Comparison of ENCODE assay signal across 8 cellular contexts in the genomic region with DNA sequence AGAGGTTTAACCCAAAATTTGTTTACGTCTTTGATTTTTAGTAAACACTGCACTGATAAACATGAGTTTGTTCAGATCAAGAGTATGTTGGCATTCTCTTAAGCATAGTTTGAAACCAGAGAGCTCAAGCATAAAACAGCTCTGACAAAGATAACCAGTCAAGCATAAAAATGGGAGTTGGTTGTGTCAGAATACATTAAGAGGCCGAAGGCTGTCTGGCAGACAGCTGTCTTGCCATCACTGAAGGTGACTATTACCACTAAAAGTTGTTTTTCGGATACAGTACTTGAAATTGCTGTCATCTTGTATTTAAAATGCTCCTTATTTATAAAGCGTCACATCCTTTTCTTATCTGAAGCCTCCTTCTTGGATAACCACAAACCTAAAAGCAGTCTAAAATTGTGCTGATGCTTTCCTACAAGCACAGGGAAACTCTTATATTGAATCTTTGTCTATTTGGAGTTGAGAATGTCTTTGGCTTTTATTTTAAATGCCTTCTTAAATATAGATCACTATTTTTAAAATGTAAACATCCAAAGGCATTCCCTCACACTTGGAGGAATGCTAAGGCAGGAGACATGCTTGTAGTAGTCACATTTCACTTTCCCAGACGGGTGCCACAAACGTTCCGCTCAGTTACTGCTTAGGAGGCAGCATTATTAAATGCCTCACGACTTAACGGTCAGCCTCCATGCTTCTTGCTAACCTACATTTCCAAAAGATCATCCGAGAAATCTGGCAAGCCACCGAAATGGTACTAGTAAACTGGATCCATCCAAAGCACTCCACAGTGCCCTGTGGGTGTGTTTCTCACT. TPM values are rescaled to one million over a fixed set of nuclear protein-coding genes. Genes with fewer than 3 reads are reported as not detected.
A peak's percentile ranks its signal among the peaks of the same experiment; 100 is the strongest.
DNase-seq lines count a peak whose midpoint lies in the region; ATAC-seq and TF ChIP-seq lines count a peak whose summit lies in the region.

No MANE protein-coding gene starts in this region.

- H3K4me1 ChIP-seq in effector memory CD4-positive, alpha-beta T cell (ENCODE audit: control insufficient read depth, insufficient read depth, low read length, poor library complexity, severe bottlenecking) = no peaks in the 10 kb centered on the region

- H3K27me3 Mint-ChIP-seq in activated naive CD8-positive, alpha-beta T cell = peaks cover 42% of the 10 kb centered on the region
- H3K27me3 Mint-ChIP-seq in activated naive CD8-positive, alpha-beta T cell treated with anti-CD3 and anti-CD28 coated beads for 36 hours = peaks cover 78% of the 10 kb centered on the region
- H3K27me3 Mint-ChIP-seq in WTC11 (ENCODE audit: low read depth) (peaks cover 54% of the 10 kb centered on the region), immature natural killer cell (ENCODE audit: low read depth in 3 of 3) (peaks cover 14 to 32% (median 14%) of the 10 kb centered on the region in 3 donors)

- CTCF ChIA-PET in WTC11 (lab: Charles Lee) = interaction anchor here (1.1 kb wide), 1 partner anchor 60 kb away, joined by 3 read pairs; no protein-coding TSS in a partner anchor

- H3K36me3 Mint-ChIP-seq in activated naive CD8-positive, alpha-beta T cell = no peaks in the 10 kb centered on the region
- H3K36me3 Mint-ChIP-seq in activated naive CD8-positive, alpha-beta T cell treated with anti-CD3 and anti-CD28 coated beads for 36 hours = no peaks in the 10 kb centered on the region
- H3K36me3 Mint-ChIP-seq in WTC11 (no peaks in the 10 kb centered on the region), immature natural killer cell (no peaks in the 10 kb centered on the region)

- no peak for TF ChIP-seq CTCF in WTC11 (IDR thresholded peaks at IDR 0.05)

- H3K9me3 Mint-ChIP-seq in activated naive CD8-positive, alpha-beta T cell (ENCODE audit: low read depth) = no peaks in the 10 kb centered on the region
- no peaks in the 10 kb centered on the region for H3K9me3 Mint-ChIP-seq in activated naive CD8-positive, alpha-beta T cell treated with anti-CD3 and anti-CD28 coated beads for 36 hours
- H3K9me3 Mint-ChIP-seq in WTC11 (no peaks in the 10 kb centered on the region), immature natural killer cell (no peaks in the 10 kb centered on the region)

- no peak overlapping the region for H3K27ac Mint-ChIP-seq in activated naive CD8-positive, alpha-beta T cell
- no peak overlapping the region for H3K27ac Mint-ChIP-seq in activated naive CD8-positive, alpha-beta T cell treated with anti-CD3 and anti-CD28 coated beads for 36 hours
- H3K27ac Mint-ChIP-seq in WTC11 = no peak overlapping the region
- no peak overlapping the region for H3K27ac Mint-ChIP-seq in immature natural killer cell

- H3K27me3 ChIP-seq in effector memory CD4-positive, alpha-beta T cell (replicated peaks; ENCODE audit: control insufficient read depth, insufficient read depth, low read length, poor library complexity, severe bottlenecking) = peaks cover 4% of the 10 kb centered on the region

- H3K36me3 ChIP-seq in effector memory CD4-positive, alpha-beta T cell (ENCODE audit: control insufficient read depth, insufficient read depth, low read length) = no peaks in the 10 kb centered on the region

- no peaks in the 10 kb centered on the region for H3K9me3 ChIP-seq in effector memory CD4-positive, alpha-beta T cell (ENCODE audit: control insufficient read depth, low read length)

- no peak for ATAC-seq in WTC11
- no peak for ATAC-seq in GM18519 (IDR thresholded peaks at IDR 0.05; ENCODE audit: low FRiP score, unreplicated experiment)
- no peak for ATAC-seq in HG02678 (IDR thresholded peaks at IDR 0.05; ENCODE audit: unreplicated experiment)

- H3K4me3 ChIP-seq in effector memory CD4-positive, alpha-beta T cell (ENCODE audit: insufficient read depth, low read depth, low read length, poor library complexity, severe bottlenecking) = no peak overlapping the region

- peak overlapping the region; percentile 51 for H3K27ac ChIP-seq in substantia nigra (ENCODE audit: low read depth, low read length, poor library complexity, severe bottlenecking)
- no peak overlapping the region for H3K27ac ChIP-seq in effector memory CD4-positive, alpha-beta T cell (ENCODE audit: insufficient read depth, low read length, poor library complexity, severe bottlenecking)

- H3K4me1 Mint-ChIP-seq in activated naive CD8-positive, alpha-beta T cell (ENCODE audit: low read depth) = peaks cover 12% of the 10 kb centered on the region
- H3K4me1 Mint-ChIP-seq in activated naive CD8-positive, alpha-beta T cell treated with anti-CD3 and anti-CD28 coated beads for 36 hours = peaks cover 5% of the 10 kb centered on the region
- H3K4me1 Mint-ChIP-seq in WTC11 = peaks cover 11% of the 10 kb centered on the region
- peaks cover 6 to 9% of the 10 kb centered on the region in 2 donors for H3K4me1 Mint-ChIP-seq in immature natural killer cell

- no peak for DNase-seq in activated naive CD8-positive, alpha-beta T cell treated with anti-CD3 and anti-CD28 coated beads for 36 hours
- DNase-seq in WTC11 (ENCODE audit: low spot score) (no peak), immature natural killer cell (no peak), substantia nigra (lab: John Stamatoyannopoulos, UW) (peak in 1 of 49 donors; percentile 1)
- DNase-seq in effector memory CD4-positive, alpha-beta T cell = no peak

- POLR2A ChIA-PET in WTC11 (lab: Charles Lee) = no interaction called here

- H3K4me3 Mint-ChIP-seq in activated naive CD8-positive, alpha-beta T cell = peak overlapping the region; percentile 66
- no peak overlapping the region for H3K4me3 Mint-ChIP-seq in activated naive CD8-positive, alpha-beta T cell treated with anti-CD3 and anti-CD28 coated beads for 36 hours
- H3K4me3 Mint-ChIP-seq in WTC11 (peak overlapping the region; percentile 89), immature natural killer cell (peak overlapping the region in 3 of 5 donors; percentile 30 to 57 (median 50))

TF ChIP-seq in WTC11, 78 proteins besides CTCF, POLR2A, EP300 and RAD21:
- TF ChIP-seq, protein P1, sequence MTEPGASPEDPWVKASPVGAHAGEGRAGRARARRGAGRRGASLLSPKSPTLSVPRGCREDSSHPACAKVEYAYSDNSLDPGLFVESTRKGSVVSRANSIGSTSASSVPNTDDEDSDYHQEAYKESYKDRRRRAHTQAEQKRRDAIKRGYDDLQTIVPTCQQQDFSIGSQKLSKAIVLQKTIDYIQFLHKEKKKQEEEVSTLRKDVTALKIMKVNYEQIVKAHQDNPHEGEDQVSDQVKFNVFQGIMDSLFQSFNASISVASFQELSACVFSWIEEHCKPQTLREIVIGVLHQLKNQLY (CRISPR knock-in tag; IDR thresholded peaks at IDR 0.05) = no peak
- TF ChIP-seq, protein P2, sequence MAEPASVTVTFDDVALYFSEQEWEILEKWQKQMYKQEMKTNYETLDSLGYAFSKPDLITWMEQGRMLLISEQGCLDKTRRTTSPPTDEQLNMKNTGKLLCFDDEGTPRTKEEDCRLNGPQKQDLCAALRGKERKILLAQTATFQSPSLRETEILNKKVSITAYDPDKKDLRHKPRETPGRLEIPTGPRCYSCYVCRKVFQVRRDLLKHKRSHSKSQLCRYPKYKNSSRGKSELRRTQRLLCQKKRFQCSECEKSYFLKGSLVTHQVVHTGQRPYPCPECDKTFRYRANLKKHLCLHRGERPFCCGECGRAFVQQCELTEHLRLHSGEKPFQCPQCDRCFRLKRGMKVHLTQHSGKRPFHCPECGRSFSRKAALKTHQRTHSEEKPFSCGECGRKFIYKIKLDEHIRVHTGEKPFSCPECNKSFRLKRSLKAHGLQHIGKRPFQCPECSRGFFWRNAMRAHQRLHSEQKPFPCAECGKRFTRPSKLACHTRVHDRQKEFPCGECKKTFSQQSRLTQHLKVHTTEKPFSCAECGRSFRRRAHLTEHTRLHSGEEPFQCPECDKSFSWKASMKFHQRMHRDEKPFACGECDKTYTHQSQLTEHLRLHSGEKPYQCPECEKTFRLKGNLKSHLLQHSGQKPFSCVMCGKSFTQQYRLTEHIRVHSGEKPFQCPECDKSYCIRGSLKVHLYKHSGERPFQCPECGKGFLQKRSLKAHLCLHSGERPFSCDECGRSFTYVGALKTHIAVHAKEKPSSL (CRISPR knock-in tag; conservative IDR thresholded peaks at IDR 0.05) = no peak
- TF ChIP-seq ZNF396 (CRISPR knock-in tag; IDR thresholded peaks at IDR 0.05; ENCODE audit: borderline replicate concordance) (no peak), RORB (CRISPR knock-in tag; IDR thresholded peaks at IDR 0.05) (no peak), MXD4 (CRISPR knock-in tag; IDR thresholded peaks at IDR 0.05; ENCODE audit: borderline replicate concordance) (no peak), CREM (CRISPR knock-in tag; IDR thresholded peaks at IDR 0.05) (no peak)
- TF ChIP-seq, protein P3, sequence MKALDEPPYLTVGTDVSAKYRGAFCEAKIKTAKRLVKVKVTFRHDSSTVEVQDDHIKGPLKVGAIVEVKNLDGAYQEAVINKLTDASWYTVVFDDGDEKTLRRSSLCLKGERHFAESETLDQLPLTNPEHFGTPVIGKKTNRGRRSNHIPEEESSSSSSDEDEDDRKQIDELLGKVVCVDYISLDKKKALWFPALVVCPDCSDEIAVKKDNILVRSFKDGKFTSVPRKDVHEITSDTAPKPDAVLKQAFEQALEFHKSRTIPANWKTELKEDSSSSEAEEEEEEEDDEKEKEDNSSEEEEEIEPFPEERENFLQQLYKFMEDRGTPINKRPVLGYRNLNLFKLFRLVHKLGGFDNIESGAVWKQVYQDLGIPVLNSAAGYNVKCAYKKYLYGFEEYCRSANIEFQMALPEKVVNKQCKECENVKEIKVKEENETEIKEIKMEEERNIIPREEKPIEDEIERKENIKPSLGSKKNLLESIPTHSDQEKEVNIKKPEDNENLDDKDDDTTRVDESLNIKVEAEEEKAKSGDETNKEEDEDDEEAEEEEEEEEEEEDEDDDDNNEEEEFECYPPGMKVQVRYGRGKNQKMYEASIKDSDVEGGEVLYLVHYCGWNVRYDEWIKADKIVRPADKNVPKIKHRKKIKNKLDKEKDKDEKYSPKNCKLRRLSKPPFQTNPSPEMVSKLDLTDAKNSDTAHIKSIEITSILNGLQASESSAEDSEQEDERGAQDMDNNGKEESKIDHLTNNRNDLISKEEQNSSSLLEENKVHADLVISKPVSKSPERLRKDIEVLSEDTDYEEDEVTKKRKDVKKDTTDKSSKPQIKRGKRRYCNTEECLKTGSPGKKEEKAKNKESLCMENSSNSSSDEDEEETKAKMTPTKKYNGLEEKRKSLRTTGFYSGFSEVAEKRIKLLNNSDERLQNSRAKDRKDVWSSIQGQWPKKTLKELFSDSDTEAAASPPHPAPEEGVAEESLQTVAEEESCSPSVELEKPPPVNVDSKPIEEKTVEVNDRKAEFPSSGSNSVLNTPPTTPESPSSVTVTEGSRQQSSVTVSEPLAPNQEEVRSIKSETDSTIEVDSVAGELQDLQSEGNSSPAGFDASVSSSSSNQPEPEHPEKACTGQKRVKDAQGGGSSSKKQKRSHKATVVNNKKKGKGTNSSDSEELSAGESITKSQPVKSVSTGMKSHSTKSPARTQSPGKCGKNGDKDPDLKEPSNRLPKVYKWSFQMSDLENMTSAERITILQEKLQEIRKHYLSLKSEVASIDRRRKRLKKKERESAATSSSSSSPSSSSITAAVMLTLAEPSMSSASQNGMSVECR (CRISPR knock-in tag; IDR thresholded peaks at IDR 0.05; ENCODE audit: borderline replicate concordance) = no peak

RNA-seq across cellular contexts. Expression of a gene that starts 1.6 kb away (rescaled TPM):
- total RNA-seq in activated naive CD8-positive, alpha-beta T cell treated with anti-CD3 and anti-CD28 coated beads for 36 hours = under 1 TPM; 0.10 to 0.54 TPM
- total RNA-seq in WTC11 (2021) = 0.71 to 1.5 TPM (median 1.2 TPM) in 3 replicates
- polyA plus RNA-seq in immature natural killer cell = under 1 TPM in 1 of 3 donors, not detected in 2; 0.07 TPM
